22 cellular contexts compared by ENCODE assay signal in the genomic region with DNA sequence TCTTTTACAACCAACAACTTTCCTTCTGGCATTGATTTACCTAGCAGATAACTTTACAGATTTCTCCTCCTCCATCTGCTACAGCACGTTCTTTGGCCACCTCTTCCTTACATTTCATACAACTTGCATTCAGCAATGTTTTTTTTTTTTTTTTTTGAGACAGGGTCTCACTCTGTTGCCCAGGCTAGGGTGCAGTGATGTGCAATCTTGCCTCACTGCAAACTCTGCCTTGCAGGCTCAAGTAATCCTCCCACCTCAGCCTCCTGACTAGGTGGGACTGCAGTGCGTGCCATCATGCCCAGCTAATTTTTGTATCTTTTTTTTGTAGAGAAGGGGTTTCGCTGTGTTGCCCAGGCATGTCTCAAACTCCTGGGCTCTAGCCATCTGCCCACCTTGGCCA. TPM values are rescaled to one million over a fixed set of nuclear protein-coding genes. Genes with fewer than 3 reads are reported as not detected.
DNase-seq lines count a peak whose midpoint lies in the region; ATAC-seq and TF ChIP-seq lines count a peak whose summit lies in the region.
"Had no signal": no experiment of that assay in that cellular context is flagged by ENCODE, and none has a peak within 500 bp of the region (broad histone marks: within the 10 kb centered on the region; RNA-seq: fewer than 3 reads in every experiment).

No MANE protein-coding gene starts in this region.

- peaks cover 6% of the 10 kb centered on the region for H3K27me3 Mint-ChIP-seq in stimulated activated naive CD8-positive, alpha-beta T cell treated with anti-CD3 and anti-CD28 coated beads, Interleukin-15, Interleukin-2, amounts not matched to agents 100 ng/mL and 50 ng/mL, for 24 hours
- H3K27me3 Mint-ChIP-seq in T-cell = no peaks in the 10 kb centered on the region
- H3K27me3 Mint-ChIP-seq in activated naive CD8-positive, alpha-beta T cell treated with anti-CD3 and anti-CD28 coated beads, Interleukin-2, amount 50 U/mL, for 24 hours = no peaks in the 10 kb centered on the region

- no peak for TF ChIP-seq CTCF in omental fat pad (IDR thresholded peaks at IDR 0.05)

- no peak overlapping the region for H3K27ac Mint-ChIP-seq in stimulated activated naive CD8-positive, alpha-beta T cell treated with anti-CD3 and anti-CD28 coated beads, Interleukin-15, Interleukin-2, amounts not matched to agents 100 ng/mL and 50 ng/mL, for 24 hours
- H3K27ac Mint-ChIP-seq in T-cell = no peak overlapping the region
- peak overlapping the region; percentile 30 for H3K27ac Mint-ChIP-seq in activated naive CD8-positive, alpha-beta T cell treated with anti-CD3 and anti-CD28 coated beads, Interleukin-2, amount 50 U/mL, for 24 hours
- H3K27ac Mint-ChIP-seq: GM23338 had no signal

- H3K4me3 Mint-ChIP-seq in stimulated activated naive CD8-positive, alpha-beta T cell treated with anti-CD3 and anti-CD28 coated beads, Interleukin-15, Interleukin-2, amounts not matched to agents 100 ng/mL and 50 ng/mL, for 24 hours = peak overlapping the region; percentile 27
- H3K4me3 Mint-ChIP-seq in T-cell = peak overlapping the region; percentile 63 to 74 (median 68)
- H3K4me3 Mint-ChIP-seq in activated naive CD8-positive, alpha-beta T cell treated with anti-CD3 and anti-CD28 coated beads, Interleukin-2, amount 50 U/mL, for 24 hours = peak overlapping the region; percentile 20
- H3K4me3 Mint-ChIP-seq: GM23338 had no signal

- H3K36me3 Mint-ChIP-seq in stimulated activated naive CD8-positive, alpha-beta T cell treated with anti-CD3 and anti-CD28 coated beads, Interleukin-15, Interleukin-2, amounts not matched to agents 100 ng/mL and 50 ng/mL, for 24 hours (ENCODE audit: low read depth) = peaks cover 77% of the 10 kb centered on the region
- peaks cover 53% of the 10 kb centered on the region for H3K36me3 Mint-ChIP-seq in T-cell
- peaks cover 64% of the 10 kb centered on the region for H3K36me3 Mint-ChIP-seq in activated naive CD8-positive, alpha-beta T cell treated with anti-CD3 and anti-CD28 coated beads, Interleukin-2, amount 50 U/mL, for 24 hours (ENCODE audit: low read depth)

- POLR2A ChIA-PET in T-cell (lab: Charles Lee) = interaction anchor here (0.5 to 2.1 kb wide), 3 partner anchors 12 to 134 kb away, joined by 3 to 9 read pairs (median 4); no protein-coding TSS in a partner anchor

- peaks cover 74% of the 10 kb centered on the region for H3K4me1 Mint-ChIP-seq in stimulated activated naive CD8-positive, alpha-beta T cell treated with anti-CD3 and anti-CD28 coated beads, Interleukin-15, Interleukin-2, amounts not matched to agents 100 ng/mL and 50 ng/mL, for 24 hours (ENCODE audit: low read depth)
- H3K4me1 Mint-ChIP-seq in T-cell = peaks cover 72 to 83% (median 78%) of the 10 kb centered on the region in 3 donors
- peaks cover 70% of the 10 kb centered on the region for H3K4me1 Mint-ChIP-seq in activated naive CD8-positive, alpha-beta T cell treated with anti-CD3 and anti-CD28 coated beads, Interleukin-2, amount 50 U/mL, for 24 hours

- no peak for ATAC-seq in stimulated activated naive CD8-positive, alpha-beta T cell treated with anti-CD3 and anti-CD28 coated beads, Interleukin-15, Interleukin-2, amounts not matched to agents 100 U/mL and 50 U/mL, for 24 hours
- no peak for ATAC-seq in T-cell (replicated peaks in 1 of 4)
- no peak for ATAC-seq in activated naive CD8-positive, alpha-beta T cell treated with anti-CD3 and anti-CD28 coated beads, Interleukin-2, amount 50 U/mL, for 24 hours
- ATAC-seq in omental fat pad (ENCODE audit: low FRiP score) = no peak
- no peak for ATAC-seq in GM21619 (IDR thresholded peaks at IDR 0.05; ENCODE audit: unreplicated experiment)
- ATAC-seq: GM12878, GM23338, PC-3 had no signal

- DNase-seq in stimulated activated naive CD8-positive, alpha-beta T cell treated with anti-CD3 and anti-CD28 coated beads, Interleukin-15, Interleukin-2, amounts not matched to agents 100 U/mL and 50 U/mL, for 24 hours = no peak
- DNase-seq in T-cell = no peak
- no peak for DNase-seq in activated naive CD8-positive, alpha-beta T cell treated with anti-CD3 and anti-CD28 coated beads, Interleukin-2, amount 50 U/mL, for 24 hours
- DNase-seq in NCI-H345 (lab: John Stamatoyannopoulos, UW) = no peak
- DNase-seq in omental fat pad (ENCODE audit: low spot score) = no peak
- DNase-seq: ACHN; CD8-positive, alpha-beta memory T cell; DMS79; KBM-7; NCI-H1048; NCI-H1436 treated with DMSO at 0.1 percent for 48 hours; NCI-H2029 treated with DMSO at 0.1 percent for 48 hours; NCI-H2171 treated with DMSO at 0.1 percent for 48 hours; NCI-H510A; NCI-H774; PC-3; SJCRH30 had no signal

- CTCF ChIA-PET in T-cell (lab: Charles Lee) = interaction anchor here in 1 of 2 donors (0.6 kb wide), 1 partner anchor 217 kb away, joined by 5 read pairs; no protein-coding TSS in a partner anchor

- H3K9me3 Mint-ChIP-seq in stimulated activated naive CD8-positive, alpha-beta T cell treated with anti-CD3 and anti-CD28 coated beads, Interleukin-15, Interleukin-2, amounts not matched to agents 100 ng/mL and 50 ng/mL, for 24 hours = no peaks in the 10 kb centered on the region
- no peaks in the 10 kb centered on the region for H3K9me3 Mint-ChIP-seq in T-cell
- H3K9me3 Mint-ChIP-seq in activated naive CD8-positive, alpha-beta T cell treated with anti-CD3 and anti-CD28 coated beads, Interleukin-2, amount 50 U/mL, for 24 hours = no peaks in the 10 kb centered on the region
- H3K9me3 Mint-ChIP-seq: CD8-positive, alpha-beta memory T cell; GM23338 had no signal

RNA-seq across cellular contexts. Expression of a gene that starts 6.5 kb away (rescaled TPM):
- total RNA-seq in T-cell (100 to 1,000 TPM; 130 to 162 (median 143) TPM), omental fat pad (100 to 1,000 TPM in 1 of 4 donors, 10 to 100 TPM in 3; 83.7 to 194 (median 94.5) TPM)
- total RNA-seq: M059J had no signal
